ENCODE assay signal across 28 cellular contexts in the genomic region with DNA sequence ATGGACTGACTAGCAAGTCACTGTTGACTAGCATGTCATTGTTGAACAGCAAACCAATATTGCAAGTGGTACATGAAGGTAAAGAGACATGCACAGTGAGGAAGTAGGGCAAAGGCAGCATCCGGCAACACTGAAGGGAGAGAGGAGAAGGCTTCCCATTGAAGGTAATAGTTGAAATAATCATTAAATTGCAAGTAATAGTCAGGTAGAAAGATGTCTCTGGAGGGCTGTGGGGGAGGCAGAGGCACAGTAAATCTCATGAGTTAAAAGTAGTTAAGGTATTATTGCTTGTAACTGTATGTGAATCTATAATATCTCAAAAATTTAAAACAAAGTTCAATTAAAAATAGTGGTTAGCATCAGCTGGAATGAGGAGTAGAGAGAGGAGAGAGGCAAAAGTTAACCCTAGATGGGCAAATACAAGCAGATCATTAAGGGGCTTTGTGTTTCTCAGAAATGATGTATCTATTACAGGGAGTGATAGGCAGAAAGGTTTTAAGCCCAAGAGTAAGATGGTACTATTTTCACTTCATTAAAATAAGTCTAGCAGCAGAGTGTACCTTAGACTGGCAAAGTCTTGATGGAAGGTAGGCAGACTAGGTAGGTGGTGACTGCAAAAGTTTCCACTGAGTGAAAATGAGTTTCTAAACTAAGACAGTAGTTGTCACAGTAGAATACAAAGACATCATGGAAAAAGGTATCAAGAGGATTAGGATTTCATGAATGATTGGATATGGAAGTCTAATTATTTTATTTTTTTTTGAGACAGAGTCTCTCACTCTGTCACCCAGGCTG.
"Had no signal": no experiment of that assay in that cellular context is flagged by ENCODE, and none has a peak within 500 bp of the region (broad histone marks: within the 10 kb centered on the region; RNA-seq: fewer than 3 reads in every experiment).

No MANE protein-coding gene starts in this region.

- H3K9me3 Mint-ChIP-seq: stimulated activated memory B cell treated with anti-CD40 and anti-IgM and Interleukin-4, amounts not matched to agents 10 μg/mL and 1 μg/mL and 100 μg/mL, for 72 hours; stimulated activated naive CD8-positive, alpha-beta T cell treated with anti-CD3 and anti-CD28 coated beads, Interleukin-15, Interleukin-2, amounts not matched to agents 100 ng/mL and 50 ng/mL, for 24 hours; type B pancreatic cell had no signal

- H3K9me3 ChIP-seq: stomach, suprapubic skin, testis, thoracic aorta, thyroid gland, tibial artery, transverse colon, upper lobe of left lung, upper lobe of right lung, uterus, vagina had no signal

- H3K36me3 Mint-ChIP-seq: stimulated activated memory B cell treated with anti-CD40 and anti-IgM and Interleukin-4, amounts not matched to agents 10 μg/mL and 1 μg/mL and 100 μg/mL, for 72 hours; stimulated activated naive B cell treated with anti-CD40 and anti-IgM and Interleukin-4, amounts not matched to agents 10 μg/mL and 1 μg/mL and 100 μg/mL, for 72 hours; type B pancreatic cell had no signal

- H3K27ac ChIP-seq: stomach, suprapubic skin, testis, thoracic aorta, thyroid gland, tibial artery, tibial nerve, transverse colon, upper lobe of left lung, upper lobe of right lung, uterus, vagina had no signal

- DNase-seq: stimulated activated CD4-positive, alpha-beta T cell treated with anti-CD3 and anti-CD28 coated beads, Interleukin-2, amount 100 ng/mL, for 48 hours; stimulated activated CD4-positive, alpha-beta T cell treated with anti-CD3 and anti-CD28 coated beads, Interleukin-4, amount 100 ng/mL, for 1 hour; stimulated activated CD4-positive, alpha-beta T cell treated with anti-CD3 and anti-CD28 coated beads, Interleukin-4, amount 100 ng/mL, for 24 hours; stimulated activated CD4-positive, alpha-beta T cell treated with anti-CD3 and anti-CD28 coated beads, Interleukin-4, amount 100 ng/mL, for 4 hours; stimulated activated CD8-positive, alpha-beta memory T cell treated with anti-CD3 and anti-CD28 coated beads, Interleukin-4, amount 100 ng/mL, for 48 hours; stimulated activated naive B cell treated with anti-CD40 and anti-IgM and Interleukin-4, amounts not matched to agents 10 μg/mL and 1 μg/mL and 100 μg/mL, for 72 hours; stimulated activated naive CD4-positive, alpha-beta T cell; stimulated activated naive CD4-positive, alpha-beta T cell treated with Interleukin-2 at 50 U/mL for 16 hours; stimulated activated naive CD8-positive, alpha-beta T cell treated with anti-CD3 and anti-CD28 coated beads, Interleukin-15, amount 100 ng/mL, for 72 hours; stimulated activated naive CD8-positive, alpha-beta T cell treated with anti-CD3 and anti-CD28 coated beads, Interleukin-15, Interleukin-2, amounts not matched to agents 100 U/mL and 50 U/mL, for 24 hours; stomach; substantia nigra; testis; thyroid gland; tibial artery; transverse colon; trophoblast cell; upper lobe of left lung; upper lobe of right lung; uterus had no signal

- H3K4me3 ChIP-seq: stomach, suprapubic skin, testis, thoracic aorta, thyroid gland, tibial artery, tibial nerve, transverse colon, upper lobe of left lung, upper lobe of right lung, uterus, vagina had no signal

- H3K36me3 ChIP-seq: stomach, suprapubic skin, thoracic aorta, thyroid gland, tibial artery, tibial nerve, transverse colon, upper lobe of left lung, upper lobe of right lung, uterus, vagina had no signal

- H3K4me3 Mint-ChIP-seq: stimulated activated effector memory CD8-positive, alpha-beta T cell treated with anti-CD3 and anti-CD28 coated beads, Interleukin-12 subunit alpha, Interleukin-12 subunit beta, amount 100 ng/mL, for 72 hours; stimulated activated memory B cell treated with anti-CD40 and anti-IgM and Interleukin-4, amounts not matched to agents 10 μg/mL and 1 μg/mL and 100 μg/mL, for 72 hours; stimulated activated naive B cell treated with anti-CD40 and anti-IgM and Interleukin-4, amounts not matched to agents 10 μg/mL and 1 μg/mL and 100 μg/mL, for 72 hours; stimulated activated naive CD8-positive, alpha-beta T cell treated with anti-CD3 and anti-CD28 coated beads, Interleukin-15, amount 100 ng/mL, for 72 hours; stimulated activated naive CD8-positive, alpha-beta T cell treated with anti-CD3 and anti-CD28 coated beads, Interleukin-15, Interleukin-2, amounts not matched to agents 100 ng/mL and 50 ng/mL, for 24 hours; type B pancreatic cell had no signal

- H3K4me1 ChIP-seq: stomach, suprapubic skin, testis, thyroid gland, tibial artery, tibial nerve, transverse colon, upper lobe of left lung, upper lobe of right lung, uterus, vagina had no signal

- H3K27ac Mint-ChIP-seq: stimulated activated effector memory CD8-positive, alpha-beta T cell treated with anti-CD3 and anti-CD28 coated beads, Interleukin-12 subunit alpha, Interleukin-12 subunit beta, amount 100 ng/mL, for 72 hours; stimulated activated memory B cell treated with anti-CD40 and anti-IgM and Interleukin-4, amounts not matched to agents 10 μg/mL and 1 μg/mL and 100 μg/mL, for 72 hours; stimulated activated naive B cell treated with anti-CD40 and anti-IgM and Interleukin-4, amounts not matched to agents 10 μg/mL and 1 μg/mL and 100 μg/mL, for 72 hours; stimulated activated naive CD8-positive, alpha-beta T cell treated with anti-CD3 and anti-CD28 coated beads, Interleukin-15, amount 100 ng/mL, for 72 hours; stimulated activated naive CD8-positive, alpha-beta T cell treated with anti-CD3 and anti-CD28 coated beads, Interleukin-15, Interleukin-2, amounts not matched to agents 100 ng/mL and 50 ng/mL, for 24 hours; type B pancreatic cell had no signal

- H3K4me1 Mint-ChIP-seq: stimulated activated effector memory CD8-positive, alpha-beta T cell treated with anti-CD3 and anti-CD28 coated beads, Interleukin-12 subunit alpha, Interleukin-12 subunit beta, amount 100 ng/mL, for 72 hours; stimulated activated memory B cell treated with anti-CD40 and anti-IgM and Interleukin-4, amounts not matched to agents 10 μg/mL and 1 μg/mL and 100 μg/mL, for 72 hours; stimulated activated naive B cell treated with anti-CD40 and anti-IgM and Interleukin-4, amounts not matched to agents 10 μg/mL and 1 μg/mL and 100 μg/mL, for 72 hours; stimulated activated naive CD8-positive, alpha-beta T cell treated with anti-CD3 and anti-CD28 coated beads, Interleukin-15, amount 100 ng/mL, for 72 hours had no signal

- H3K27me3 ChIP-seq: stomach, suprapubic skin, testis, thyroid gland, tibial artery, tibial nerve, transverse colon, upper lobe of left lung, upper lobe of right lung, uterus, vagina had no signal

- H3K27me3 Mint-ChIP-seq: stimulated activated naive CD8-positive, alpha-beta T cell treated with anti-CD3 and anti-CD28 coated beads, Interleukin-15, amount 100 ng/mL, for 72 hours; stimulated activated naive CD8-positive, alpha-beta T cell treated with anti-CD3 and anti-CD28 coated beads, Interleukin-15, Interleukin-2, amounts not matched to agents 100 ng/mL and 50 ng/mL, for 24 hours; type B pancreatic cell had no signal

- ATAC-seq: stimulated activated effector memory CD8-positive, alpha-beta T cell treated with anti-CD3 and anti-CD28 coated beads, Interleukin-12 subunit alpha, Interleukin-12 subunit beta, amount 100 ng/mL, for 72 hours; stimulated activated memory B cell treated with anti-CD40 and anti-IgM and Interleukin-4, amounts not matched to agents 10 μg/mL and 1 μg/mL and 100 μg/mL, for 72 hours; stimulated activated naive B cell treated with anti-CD40 and anti-IgM and Interleukin-4, amounts not matched to agents 10 μg/mL and 1 μg/mL and 100 μg/mL, for 72 hours; stimulated activated naive CD8-positive, alpha-beta T cell treated with anti-CD3 and anti-CD28 coated beads, Interleukin-15, amount 100 ng/mL, for 72 hours; stimulated activated naive CD8-positive, alpha-beta T cell treated with anti-CD3 and anti-CD28 coated beads, Interleukin-15, Interleukin-2, amounts not matched to agents 100 U/mL and 50 U/mL, for 24 hours; upper lobe of right lung had no signal
